In the genomic region with DNA sequence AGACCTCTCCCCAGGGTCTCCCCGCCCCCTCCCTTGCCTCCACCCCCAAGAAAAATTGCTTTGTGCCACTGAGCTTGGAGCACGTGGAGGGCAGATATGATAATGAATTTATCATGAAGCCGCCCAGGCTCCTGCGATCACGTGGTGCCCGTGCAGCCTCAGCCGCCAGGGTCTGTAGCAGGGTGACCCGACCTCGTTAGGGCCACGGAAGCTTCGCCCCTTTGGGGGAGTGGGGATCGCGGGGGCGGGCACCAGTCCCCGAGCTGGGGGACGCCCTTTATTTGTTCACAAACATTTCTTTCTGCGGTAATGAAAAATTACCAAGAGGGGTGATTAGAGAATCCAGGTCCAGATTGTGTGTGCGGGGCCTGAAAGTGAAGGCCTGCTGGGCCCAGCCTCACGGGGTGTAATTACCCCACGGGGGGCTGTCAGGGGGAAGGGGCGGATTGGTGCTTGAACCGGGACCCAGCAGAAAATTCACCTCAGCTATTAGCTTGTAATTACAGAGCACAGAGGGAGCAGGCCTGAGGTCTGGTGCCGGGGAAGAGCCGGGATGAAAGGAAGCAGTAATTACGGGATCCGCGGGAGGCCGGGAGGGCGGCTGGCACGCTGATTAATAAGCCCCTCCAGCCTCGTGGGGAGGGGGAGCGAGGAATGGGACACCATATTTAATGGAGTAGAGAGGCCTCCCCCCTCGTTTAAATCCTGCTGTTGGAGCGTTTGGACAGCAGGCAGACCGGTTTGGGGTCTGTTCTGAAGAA, we compare ENCODE assay signal across 14 cellular contexts. TPM values are rescaled to one million over a fixed set of nuclear protein-coding genes. Genes with fewer than 3 reads are reported as not detected.
DNase-seq lines count a peak whose midpoint lies in the region; ATAC-seq and TF ChIP-seq lines count a peak whose summit lies in the region.
"Had no signal": no experiment of that assay in that cellular context is flagged by ENCODE, and none has a peak within 500 bp of the region (broad histone marks: within the 10 kb centered on the region; RNA-seq: fewer than 3 reads in every experiment).

No MANE protein-coding gene starts in this region.

- TF ChIP-seq CTCF in tibial artery (IDR thresholded peaks at IDR 0.05), result no peak

- H3K36me3 Mint-ChIP-seq in activated CD8-positive, alpha-beta memory T cell treated with anti-CD3 and anti-CD28 coated beads, Interleukin-2, amount 10 ng/mL, durations not matched to agents 7 days and 5 days, result peaks cover 17% of the 10 kb centered on the region
- H3K36me3 Mint-ChIP-seq in stimulated activated effector memory CD8-positive, alpha-beta T cell treated with anti-CD3 and anti-CD28 coated beads, Interleukin-12 subunit alpha, Interleukin-12 subunit beta, amount 100 ng/mL, for 72 hours, result no peaks in the 10 kb centered on the region

- peaks cover 24% of the 10 kb centered on the region for H3K4me1 ChIP-seq in NT2/D1 (ENCODE audit: insufficient read depth, insufficient read length)
- peaks cover 15% of the 10 kb centered on the region for H3K4me1 ChIP-seq in iPS-18a (ENCODE audit: control insufficient read depth, low read depth, low read length)
- H3K4me1 ChIP-seq in tibial artery, result peaks cover 0 to 38% (median 11%) of the 10 kb centered on the region in 4 donors

- H3K27me3 ChIP-seq in NT2/D1 (ENCODE audit: insufficient read depth, insufficient read length), result no peaks in the 10 kb centered on the region
- H3K27me3 ChIP-seq in iPS-18a (ENCODE audit: control insufficient read depth, insufficient read depth, low read length), result no peaks in the 10 kb centered on the region
- H3K27me3 ChIP-seq in tibial artery, result no peaks in the 10 kb centered on the region
- H3K27me3 ChIP-seq: upper lobe of left lung had no signal

- no peaks in the 10 kb centered on the region for H3K9me3 Mint-ChIP-seq in activated CD8-positive, alpha-beta memory T cell treated with anti-CD3 and anti-CD28 coated beads, Interleukin-2, amount 10 ng/mL, durations not matched to agents 7 days and 5 days (ENCODE audit: low read depth)
- H3K9me3 Mint-ChIP-seq in stimulated activated effector memory CD8-positive, alpha-beta T cell treated with anti-CD3 and anti-CD28 coated beads, Interleukin-12 subunit alpha, Interleukin-12 subunit beta, amount 100 ng/mL, for 72 hours, result no peaks in the 10 kb centered on the region

- H3K9ac ChIP-seq in NT2/D1 (ENCODE audit: insufficient read length, low read depth) (no peak overlapping the region), iPS-18a (ENCODE audit: low read length) (peak overlapping the region; percentile 49)

- H3K27ac Mint-ChIP-seq in activated CD8-positive, alpha-beta memory T cell treated with anti-CD3 and anti-CD28 coated beads, Interleukin-2, amount 10 ng/mL, durations not matched to agents 7 days and 5 days, result peak overlapping the region; percentile 43
- H3K27ac Mint-ChIP-seq in stimulated activated effector memory CD8-positive, alpha-beta T cell treated with anti-CD3 and anti-CD28 coated beads, Interleukin-12 subunit alpha, Interleukin-12 subunit beta, amount 100 ng/mL, for 72 hours, result peak overlapping the region; percentile 37
- H3K27ac Mint-ChIP-seq: dendritic cell treated with granulocyte-macrophage colony-stimulating factor and Interleukin-4, amounts not matched to agents 40 ng/mL and 50 ng/mL, for 4 days had no signal

- CTCF ChIA-PET in activated CD8-positive, alpha-beta memory T cell treated with anti-CD3 and anti-CD28 coated beads, Interleukin-2, amount 10 ng/mL, durations not matched to agents 7 days and 5 days (lab: Charles Lee), result interaction anchor here (3.2 kb wide), 1 partner anchor 10 kb away, joined by 30 read pairs; no protein-coding TSS in a partner anchor

- ATAC-seq in activated CD8-positive, alpha-beta memory T cell treated with anti-CD3 and anti-CD28 coated beads, Interleukin-2, amount 10 ng/mL, durations not matched to agents 7 days and 5 days, result no peak
- no peak for ATAC-seq in stimulated activated effector memory CD8-positive, alpha-beta T cell treated with anti-CD3 and anti-CD28 coated beads, Interleukin-12 subunit alpha, Interleukin-12 subunit beta, amount 100 ng/mL, for 72 hours
- ATAC-seq in GM18498 (IDR thresholded peaks at IDR 0.05; ENCODE audit: unreplicated experiment) (no peak), HG03520 (IDR thresholded peaks at IDR 0.05; ENCODE audit: unreplicated experiment) (no peak)
- ATAC-seq: A549 had no signal

- H3K9me3 ChIP-seq in NT2/D1 (ENCODE audit: insufficient read depth, low read length), result peaks cover 15% of the 10 kb centered on the region; the same call in 1 of the 2 replicates
- no peaks in the 10 kb centered on the region for H3K9me3 ChIP-seq in iPS-18a (ENCODE audit: control insufficient read depth, low read depth, low read length)
- H3K9me3 ChIP-seq in tibial artery, result peaks cover 0 to 9% (median 6%) of the 10 kb centered on the region in 3 donors
- H3K9me3 ChIP-seq: A549 had no signal

- H3K4me1 Mint-ChIP-seq in activated CD8-positive, alpha-beta memory T cell treated with anti-CD3 and anti-CD28 coated beads, Interleukin-2, amount 10 ng/mL, durations not matched to agents 7 days and 5 days, result peaks cover 21% of the 10 kb centered on the region
- peaks cover 76% of the 10 kb centered on the region for H3K4me1 Mint-ChIP-seq in stimulated activated effector memory CD8-positive, alpha-beta T cell treated with anti-CD3 and anti-CD28 coated beads, Interleukin-12 subunit alpha, Interleukin-12 subunit beta, amount 100 ng/mL, for 72 hours

- no peaks in the 10 kb centered on the region for H3K27me3 Mint-ChIP-seq in activated CD8-positive, alpha-beta memory T cell treated with anti-CD3 and anti-CD28 coated beads, Interleukin-2, amount 10 ng/mL, durations not matched to agents 7 days and 5 days
- H3K27me3 Mint-ChIP-seq: dendritic cell treated with granulocyte-macrophage colony-stimulating factor and Interleukin-4, amounts not matched to agents 40 ng/mL and 50 ng/mL, for 4 days had no signal

- H3K27ac ChIP-seq in iPS-18a (ENCODE audit: low read length), result peak overlapping the region; percentile 33
- H3K27ac ChIP-seq in tibial artery, result no peak overlapping the region
- H3K27ac ChIP-seq: A549 had no signal

- no peak for DNase-seq in activated CD8-positive, alpha-beta memory T cell treated with anti-CD3 and anti-CD28 coated beads, Interleukin-2, amount 10 ng/mL, durations not matched to agents 7 days and 5 days
- no peak for DNase-seq in activated CD8-positive, alpha-beta memory T cell treated with anti-CD3 and anti-CD28 coated beads for 24 hours
- DNase-seq in NT2/D1 (ENCODE audit: low read depth, low spot score) (no peak), tibial artery (no peak)
- DNase-seq in stimulated activated effector memory CD8-positive, alpha-beta T cell treated with anti-CD3 and anti-CD28 coated beads, Interleukin-12 subunit alpha, Interleukin-12 subunit beta, amount 100 ng/mL, for 72 hours (ENCODE audit: low spot score in 2 of 2), result no peak
- DNase-seq: activated T-cell treated with anti-CD3 and anti-CD28 coated beads, Interleukin-2, amount 50 U/mL, for 1 hour; stimulated activated CD4-positive, alpha-beta T cell treated with anti-CD3 and anti-CD28 coated beads, Interleukin-4, amount 100 ng/mL, for 4 hours; T1000 had no signal

- H3K36me3 ChIP-seq in NT2/D1 (ENCODE audit: insufficient read depth, insufficient read length, low read length) (peaks cover 22% of the 10 kb centered on the region), iPS-18a (ENCODE audit: control insufficient read depth, low read depth, low read length) (no peaks in the 10 kb centered on the region), tibial artery (peaks cover 0 to 11% (median 5%) of the 10 kb centered on the region in 3 donors)

- no peak overlapping the region for H3K4me3 Mint-ChIP-seq in activated CD8-positive, alpha-beta memory T cell treated with anti-CD3 and anti-CD28 coated beads, Interleukin-2, amount 10 ng/mL, durations not matched to agents 7 days and 5 days
- H3K4me3 Mint-ChIP-seq in stimulated activated effector memory CD8-positive, alpha-beta T cell treated with anti-CD3 and anti-CD28 coated beads, Interleukin-12 subunit alpha, Interleukin-12 subunit beta, amount 100 ng/mL, for 72 hours, result peak overlapping the region; percentile 32
- H3K4me3 Mint-ChIP-seq: dendritic cell treated with granulocyte-macrophage colony-stimulating factor and Interleukin-4, amounts not matched to agents 40 ng/mL and 50 ng/mL, for 4 days had no signal

- intact Hi-C loops in tibial artery (cut with DNase I; ENCODE audit: low total_unique reads), result no loop called here

- H3K4me3 ChIP-seq in NT2/D1 (ENCODE audit: insufficient read length, low read depth) (peak overlapping the region; percentile 10), iPS-18a (ENCODE audit: low read length) (peak overlapping the region; percentile 46), tibial artery (no peak overlapping the region)
- H3K4me3 ChIP-seq: A549, upper lobe of left lung had no signal

RNA-seq across cellular contexts. Expression of gene GSE1, which starts 13.2 kb away (rescaled TPM):
- 10 to 100 TPM; 43.1 to 55.1 TPM for total RNA-seq in activated CD8-positive, alpha-beta memory T cell treated with anti-CD3 and anti-CD28 coated beads, Interleukin-2, amount 10 ng/mL, durations not matched to agents 7 days and 5 days

Comparison
In these comparisons a context has a peak if more than half of its experiments do, and no peak if none do; other contexts are left out.
1. H3K4me3 ChIP-seq: peak in NT2/D1 (single experiment) and iPS-18a (single experiment); none in tibial artery (0 of 2).